ENCODE assay signal across 1 cellular context in the genomic region with DNA sequence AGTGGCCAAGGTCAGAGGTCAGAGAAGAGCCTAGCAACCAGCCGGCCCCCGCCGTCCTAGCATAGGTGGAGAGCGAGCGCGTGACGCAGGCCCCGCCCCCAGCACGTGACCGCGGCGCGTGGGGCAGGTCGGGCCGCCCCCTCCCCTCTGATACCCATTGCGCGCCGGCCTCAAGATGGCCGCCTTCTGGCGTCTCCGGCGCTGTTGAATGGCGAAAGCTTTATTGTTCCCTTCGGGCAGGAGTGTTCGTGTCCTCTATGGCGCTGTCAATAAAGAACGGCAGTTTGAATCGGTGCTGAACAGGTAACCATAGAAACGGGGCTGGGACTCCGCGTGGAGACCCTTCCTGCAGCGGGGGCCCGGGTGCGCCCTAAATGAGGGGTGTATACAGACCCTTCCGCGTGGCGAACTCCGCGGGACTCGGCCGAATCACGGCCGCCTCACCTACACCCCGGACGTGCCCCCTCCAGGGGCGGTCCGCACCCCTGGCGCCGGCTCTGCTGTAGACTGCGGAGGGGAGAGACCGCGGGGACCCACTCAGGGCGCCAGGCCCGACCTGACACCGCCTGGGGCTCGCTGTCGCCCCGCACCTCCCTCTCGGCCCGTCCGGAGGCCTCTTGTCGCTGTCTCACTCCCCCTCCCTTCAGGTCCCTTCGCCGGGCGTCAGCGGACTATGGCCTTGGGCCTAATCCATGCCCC.
TF ChIP-seq lines count a peak whose summit lies in the region.

A gene with protein sequence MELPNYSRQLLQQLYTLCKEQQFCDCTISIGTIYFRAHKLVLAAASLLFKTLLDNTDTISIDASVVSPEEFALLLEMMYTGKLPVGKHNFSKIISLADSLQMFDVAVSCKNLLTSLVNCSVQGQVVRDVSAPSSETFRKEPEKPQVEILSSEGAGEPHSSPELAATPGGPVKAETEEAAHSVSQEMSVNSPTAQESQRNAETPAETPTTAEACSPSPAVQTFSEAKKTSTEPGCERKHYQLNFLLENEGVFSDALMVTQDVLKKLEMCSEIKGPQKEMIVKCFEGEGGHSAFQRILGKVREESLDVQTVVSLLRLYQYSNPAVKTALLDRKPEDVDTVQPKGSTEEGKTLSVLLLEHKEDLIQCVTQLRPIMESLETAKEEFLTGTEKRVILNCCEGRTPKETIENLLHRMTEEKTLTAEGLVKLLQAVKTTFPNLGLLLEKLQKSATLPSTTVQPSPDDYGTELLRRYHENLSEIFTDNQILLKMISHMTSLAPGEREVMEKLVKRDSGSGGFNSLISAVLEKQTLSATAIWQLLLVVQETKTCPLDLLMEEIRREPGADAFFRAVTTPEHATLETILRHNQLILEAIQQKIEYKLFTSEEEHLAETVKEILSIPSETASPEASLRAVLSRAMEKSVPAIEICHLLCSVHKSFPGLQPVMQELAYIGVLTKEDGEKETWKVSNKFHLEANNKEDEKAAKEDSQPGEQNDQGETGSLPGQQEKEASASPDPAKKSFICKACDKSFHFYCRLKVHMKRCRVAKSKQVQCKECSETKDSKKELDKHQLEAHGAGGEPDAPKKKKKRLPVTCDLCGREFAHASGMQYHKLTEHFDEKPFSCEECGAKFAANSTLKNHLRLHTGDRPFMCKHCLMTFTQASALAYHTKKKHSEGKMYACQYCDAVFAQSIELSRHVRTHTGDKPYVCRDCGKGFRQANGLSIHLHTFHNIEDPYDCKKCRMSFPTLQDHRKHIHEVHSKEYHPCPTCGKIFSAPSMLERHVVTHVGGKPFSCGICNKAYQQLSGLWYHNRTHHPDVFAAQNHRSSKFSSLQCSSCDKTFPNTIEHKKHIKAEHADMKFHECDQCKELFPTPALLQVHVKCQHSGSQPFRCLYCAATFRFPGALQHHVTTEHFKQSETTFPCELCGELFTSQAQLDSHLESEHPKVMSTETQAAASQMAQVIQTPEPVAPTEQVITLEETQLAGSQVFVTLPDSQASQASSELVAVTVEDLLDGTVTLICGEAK (plus strand): TSS at position 150 of the 699 bp plus-strand sequence. CDS start 38,098 bp downstream, outside the sequence.

TF ChIP-seq in neural cell, 6 proteins besides CTCF, POLR2A, EP300 and RAD21:
- TF ChIP-seq EZH2 (IDR thresholded peaks at IDR 0.05; ENCODE audit: borderline replicate concordance, insufficient read depth, low read length, poor library complexity, severe bottlenecking), result no peak
- peak; percentile 89 for TF ChIP-seq POLR2AphosphoS5 (IDR thresholded peaks at IDR 0.05)
- TF ChIP-seq, protein P1, sequence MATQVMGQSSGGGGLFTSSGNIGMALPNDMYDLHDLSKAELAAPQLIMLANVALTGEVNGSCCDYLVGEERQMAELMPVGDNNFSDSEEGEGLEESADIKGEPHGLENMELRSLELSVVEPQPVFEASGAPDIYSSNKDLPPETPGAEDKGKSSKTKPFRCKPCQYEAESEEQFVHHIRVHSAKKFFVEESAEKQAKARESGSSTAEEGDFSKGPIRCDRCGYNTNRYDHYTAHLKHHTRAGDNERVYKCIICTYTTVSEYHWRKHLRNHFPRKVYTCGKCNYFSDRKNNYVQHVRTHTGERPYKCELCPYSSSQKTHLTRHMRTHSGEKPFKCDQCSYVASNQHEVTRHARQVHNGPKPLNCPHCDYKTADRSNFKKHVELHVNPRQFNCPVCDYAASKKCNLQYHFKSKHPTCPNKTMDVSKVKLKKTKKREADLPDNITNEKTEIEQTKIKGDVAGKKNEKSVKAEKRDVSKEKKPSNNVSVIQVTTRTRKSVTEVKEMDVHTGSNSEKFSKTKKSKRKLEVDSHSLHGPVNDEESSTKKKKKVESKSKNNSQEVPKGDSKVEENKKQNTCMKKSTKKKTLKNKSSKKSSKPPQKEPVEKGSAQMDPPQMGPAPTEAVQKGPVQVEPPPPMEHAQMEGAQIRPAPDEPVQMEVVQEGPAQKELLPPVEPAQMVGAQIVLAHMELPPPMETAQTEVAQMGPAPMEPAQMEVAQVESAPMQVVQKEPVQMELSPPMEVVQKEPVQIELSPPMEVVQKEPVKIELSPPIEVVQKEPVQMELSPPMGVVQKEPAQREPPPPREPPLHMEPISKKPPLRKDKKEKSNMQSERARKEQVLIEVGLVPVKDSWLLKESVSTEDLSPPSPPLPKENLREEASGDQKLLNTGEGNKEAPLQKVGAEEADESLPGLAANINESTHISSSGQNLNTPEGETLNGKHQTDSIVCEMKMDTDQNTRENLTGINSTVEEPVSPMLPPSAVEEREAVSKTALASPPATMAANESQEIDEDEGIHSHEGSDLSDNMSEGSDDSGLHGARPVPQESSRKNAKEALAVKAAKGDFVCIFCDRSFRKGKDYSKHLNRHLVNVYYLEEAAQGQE (IDR thresholded peaks at IDR 0.05; ENCODE audit: borderline replicate concordance), result no peak
- peak; percentile 51 for TF ChIP-seq TAF1 (IDR thresholded peaks at IDR 0.05; ENCODE audit: low read depth)
- peak; percentile 94 for TF ChIP-seq MXI1 (conservative IDR thresholded peaks at IDR 0.05; ENCODE audit: poor library complexity, severe bottlenecking)
- TF ChIP-seq SMC3 (conservative IDR thresholded peaks at IDR 0.05; ENCODE audit: poor library complexity), result peak; percentile 27
